In genomic region chr7:140049339-140050024, GRCh38 we compare ENCODE assay signal across 1 cellular context.
TF ChIP-seq lines count a peak whose summit lies in the region.

No MANE protein-coding gene starts in this region.

TF ChIP-seq in HepG2, 621 proteins besides CTCF, POLR2A, EP300 and RAD21 (continued from another document and continues in another):
- TF ChIP-seq ZSCAN31 (CRISPR knock-in tag; IDR thresholded peaks at IDR 0.05; ENCODE audit: low read depth) (peak; percentile 83), ZNF225 (CRISPR knock-in tag; IDR thresholded peaks at IDR 0.05) (no peak), RBFOX2 (IDR thresholded peaks at IDR 0.05; ENCODE audit: low read depth, low read length) (0 out of 2 replicates have a peak, but pooled peaks have one; percentile 6), KDM5B (CRISPR knock-in tag; IDR thresholded peaks at IDR 0.05; ENCODE audit: borderline replicate concordance) (peak; percentile 64; the same call in 1 of the 2 replicates), ZNF609 (CRISPR knock-in tag; IDR thresholded peaks at IDR 0.05; ENCODE audit: borderline replicate concordance) (peak; percentile 98), ZNF30 (CRISPR knock-in tag; IDR thresholded peaks at IDR 0.05) (no peak), KLF6 (CRISPR knock-in tag; IDR thresholded peaks at IDR 0.05) (peak; percentile 45; the same call in 1 of the 2 replicates), RFXANK (CRISPR knock-in tag; IDR thresholded peaks at IDR 0.05) (no peak), TFAP4 (IDR thresholded peaks at IDR 0.05; ENCODE audit: borderline replicate concordance, low read depth) (peak; percentile 81), SNAI1 (CRISPR knock-in tag; IDR thresholded peaks at IDR 0.05; ENCODE audit: borderline replicate concordance) (peak; percentile 96; the same call in 1 of the 2 replicates), KLF16 (CRISPR knock-in tag; IDR thresholded peaks at IDR 0.05) (peak in 1 of 2 experiments; percentile 90; a peak in 2 of 4 replicates), SRSF9 (IDR thresholded peaks at IDR 0.05; ENCODE audit: borderline replicate concordance, insufficient read depth, low read depth, low read length, poor library complexity, severe bottlenecking) (no peak), ZNF546 (CRISPR knock-in tag; conservative IDR thresholded peaks at IDR 0.05) (0 out of 2 replicates have a peak, but pooled peaks have one; percentile 48), ZNF883 (CRISPR knock-in tag; IDR thresholded peaks at IDR 0.05; ENCODE audit: not compliant biosample characterization) (no peak), ZNF687 (CRISPR knock-in tag; IDR thresholded peaks at IDR 0.05) (peak; percentile 90), IRF9 (CRISPR knock-in tag; IDR thresholded peaks at IDR 0.05; ENCODE audit: borderline replicate concordance) (peak; percentile 32; the same call in 1 of the 2 replicates), UBTF (CRISPR knock-in tag; IDR thresholded peaks at IDR 0.05) (peak; percentile 77), CREB1 (IDR thresholded peaks at IDR 0.05) (no peak), CREB1 (CRISPR knock-in tag; IDR thresholded peaks at IDR 0.05) (peak; percentile 65), KMT2A (CRISPR knock-in tag; IDR thresholded peaks at IDR 0.05) (peak; percentile 77; the same call in 1 of the 2 replicates), ELF4 (CRISPR knock-in tag; IDR thresholded peaks at IDR 0.05; ENCODE audit: borderline replicate concordance) (peak; percentile 77; the same call in 1 of the 2 replicates), THAP9 (CRISPR knock-in tag; IDR thresholded peaks at IDR 0.05; ENCODE audit: borderline replicate concordance) (peak; percentile 70; the same call in 1 of the 2 replicates)
- TF ChIP-seq, protein P1, sequence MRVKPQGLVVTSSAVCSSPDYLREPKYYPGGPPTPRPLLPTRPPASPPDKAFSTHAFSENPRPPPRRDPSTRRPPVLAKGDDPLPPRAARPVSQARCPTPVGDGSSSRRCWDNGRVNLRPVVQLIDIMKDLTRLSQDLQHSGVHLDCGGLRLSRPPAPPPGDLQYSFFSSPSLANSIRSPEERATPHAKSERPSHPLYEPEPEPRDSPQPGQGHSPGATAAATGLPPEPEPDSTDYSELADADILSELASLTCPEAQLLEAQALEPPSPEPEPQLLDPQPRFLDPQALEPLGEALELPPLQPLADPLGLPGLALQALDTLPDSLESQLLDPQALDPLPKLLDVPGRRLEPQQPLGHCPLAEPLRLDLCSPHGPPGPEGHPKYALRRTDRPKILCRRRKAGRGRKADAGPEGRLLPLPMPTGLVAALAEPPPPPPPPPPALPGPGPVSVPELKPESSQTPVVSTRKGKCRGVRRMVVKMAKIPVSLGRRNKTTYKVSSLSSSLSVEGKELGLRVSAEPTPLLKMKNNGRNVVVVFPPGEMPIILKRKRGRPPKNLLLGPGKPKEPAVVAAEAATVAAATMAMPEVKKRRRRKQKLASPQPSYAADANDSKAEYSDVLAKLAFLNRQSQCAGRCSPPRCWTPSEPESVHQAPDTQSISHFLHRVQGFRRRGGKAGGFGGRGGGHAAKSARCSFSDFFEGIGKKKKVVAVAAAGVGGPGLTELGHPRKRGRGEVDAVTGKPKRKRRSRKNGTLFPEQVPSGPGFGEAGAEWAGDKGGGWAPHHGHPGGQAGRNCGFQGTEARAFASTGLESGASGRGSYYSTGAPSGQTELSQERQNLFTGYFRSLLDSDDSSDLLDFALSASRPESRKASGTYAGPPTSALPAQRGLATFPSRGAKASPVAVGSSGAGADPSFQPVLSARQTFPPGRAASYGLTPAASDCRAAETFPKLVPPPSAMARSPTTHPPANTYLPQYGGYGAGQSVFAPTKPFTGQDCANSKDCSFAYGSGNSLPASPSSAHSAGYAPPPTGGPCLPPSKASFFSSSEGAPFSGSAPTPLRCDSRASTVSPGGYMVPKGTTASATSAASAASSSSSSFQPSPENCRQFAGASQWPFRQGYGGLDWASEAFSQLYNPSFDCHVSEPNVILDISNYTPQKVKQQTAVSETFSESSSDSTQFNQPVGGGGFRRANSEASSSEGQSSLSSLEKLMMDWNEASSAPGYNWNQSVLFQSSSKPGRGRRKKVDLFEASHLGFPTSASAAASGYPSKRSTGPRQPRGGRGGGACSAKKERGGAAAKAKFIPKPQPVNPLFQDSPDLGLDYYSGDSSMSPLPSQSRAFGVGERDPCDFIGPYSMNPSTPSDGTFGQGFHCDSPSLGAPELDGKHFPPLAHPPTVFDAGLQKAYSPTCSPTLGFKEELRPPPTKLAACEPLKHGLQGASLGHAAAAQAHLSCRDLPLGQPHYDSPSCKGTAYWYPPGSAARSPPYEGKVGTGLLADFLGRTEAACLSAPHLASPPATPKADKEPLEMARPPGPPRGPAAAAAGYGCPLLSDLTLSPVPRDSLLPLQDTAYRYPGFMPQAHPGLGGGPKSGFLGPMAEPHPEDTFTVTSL (CRISPR knock-in tag; IDR thresholded peaks at IDR 0.05; ENCODE audit: borderline replicate concordance), result peak; percentile 93
- TF ChIP-seq, protein P2, sequence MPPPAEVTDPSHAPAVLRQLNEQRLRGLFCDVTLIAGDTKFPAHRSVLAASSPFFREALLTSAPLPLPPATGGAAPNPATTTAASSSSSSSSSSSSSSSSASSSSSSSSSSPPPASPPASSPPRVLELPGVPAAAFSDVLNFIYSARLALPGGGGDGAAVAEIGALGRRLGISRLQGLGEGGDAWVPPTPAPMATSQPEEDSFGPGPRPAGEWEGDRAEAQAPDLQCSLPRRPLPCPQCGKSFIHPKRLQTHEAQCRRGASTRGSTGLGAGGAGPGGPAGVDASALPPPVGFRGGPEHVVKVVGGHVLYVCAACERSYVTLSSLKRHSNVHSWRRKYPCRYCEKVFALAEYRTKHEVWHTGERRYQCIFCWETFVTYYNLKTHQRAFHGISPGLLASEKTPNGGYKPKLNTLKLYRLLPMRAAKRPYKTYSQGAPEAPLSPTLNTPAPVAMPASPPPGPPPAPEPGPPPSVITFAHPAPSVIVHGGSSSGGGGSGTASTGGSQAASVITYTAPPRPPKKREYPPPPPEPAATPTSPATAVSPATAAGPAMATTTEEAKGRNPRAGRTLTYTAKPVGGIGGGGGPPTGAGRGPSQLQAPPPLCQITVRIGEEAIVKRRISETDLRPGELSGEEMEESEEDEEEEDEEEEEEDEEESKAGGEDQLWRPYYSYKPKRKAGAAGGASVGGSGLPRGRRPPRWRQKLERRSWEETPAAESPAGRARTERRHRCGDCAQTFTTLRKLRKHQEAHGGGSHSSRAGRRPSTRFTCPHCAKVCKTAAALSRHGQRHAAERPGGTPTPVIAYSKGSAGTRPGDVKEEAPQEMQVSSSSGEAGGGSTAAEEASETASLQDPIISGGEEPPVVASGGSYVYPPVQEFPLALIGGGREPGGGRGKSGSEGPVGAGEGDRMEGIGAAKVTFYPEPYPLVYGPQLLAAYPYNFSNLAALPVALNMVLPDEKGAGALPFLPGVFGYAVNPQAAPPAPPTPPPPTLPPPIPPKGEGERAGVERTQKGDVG (CRISPR knock-in tag; IDR thresholded peaks at IDR 0.05; ENCODE audit: borderline replicate concordance), result peak; percentile 46; the same call in 1 of the 2 replicates
